1 cellular context compared by ENCODE assay signal in genomic region chr17:59572301-59572924, GRCh38.
TF ChIP-seq lines count a peak whose summit lies in the region.

No MANE protein-coding gene starts in this region.

TF ChIP-seq in HepG2, 621 proteins besides CTCF, POLR2A, EP300 and RAD21 (continued from another document):
- TF ChIP-seq DRAP1 (CRISPR knock-in tag; IDR thresholded peaks at IDR 0.05): no peak
